ENCODE assay signal across 19 cellular contexts in the genomic region with DNA sequence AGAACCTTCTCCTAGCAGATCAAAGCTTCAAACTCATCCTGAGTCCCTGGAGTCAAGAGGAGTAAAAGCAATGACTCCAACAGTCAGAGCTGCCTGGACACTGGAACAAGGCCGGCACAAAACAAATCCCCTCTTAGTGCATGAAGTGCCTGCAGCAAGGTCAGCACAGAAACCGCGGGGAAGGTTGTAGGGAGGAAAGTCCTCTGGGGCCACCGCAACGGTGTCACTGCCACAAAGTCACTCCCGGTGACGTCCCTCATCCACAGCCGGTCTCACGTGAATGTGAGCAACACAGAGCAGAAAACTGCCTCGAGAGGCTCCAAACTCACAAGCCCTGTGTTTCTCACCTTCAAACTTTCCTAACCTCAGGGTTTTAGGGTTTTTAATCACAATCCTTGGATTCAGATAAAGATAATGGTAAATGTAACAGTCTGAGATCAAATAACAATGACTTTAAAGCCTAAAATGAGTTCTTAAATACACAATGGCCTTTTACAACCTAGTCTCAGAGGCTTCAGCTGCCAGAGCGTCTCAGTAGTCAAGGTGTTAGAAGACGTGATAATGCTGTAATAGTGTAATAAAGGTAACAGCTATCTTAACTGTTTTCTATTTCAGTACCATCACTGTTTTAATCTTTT.
DNase-seq lines count a peak whose midpoint lies in the region; ATAC-seq, FAIRE-seq and TF ChIP-seq lines count a peak whose summit lies in the region.
"Had no signal": no experiment of that assay in that cellular context is flagged by ENCODE, and none has a peak within 500 bp of the region (broad histone marks: within the 10 kb centered on the region; RNA-seq: fewer than 3 reads in every experiment).

No MANE protein-coding gene starts in this region.

- H3K4me2 ChIP-seq in osteoblast (ENCODE audit: insufficient read depth, low read length): no peak overlapping the region
- H3K4me2 ChIP-seq: A549 had no signal

- H3K4me3 ChIP-seq in heart left ventricle: no peak overlapping the region
- no peak overlapping the region for H3K4me3 ChIP-seq in osteoblast (ENCODE audit: insufficient read depth, low read length)
- H3K4me3 ChIP-seq: A549, MG63 had no signal

- no peak for TF ChIP-seq POLR2A in heart left ventricle (IDR thresholded peaks at IDR 0.05)

- H4K20me1 ChIP-seq in osteoblast (ENCODE audit: insufficient read depth, low read length): no peaks in the 10 kb centered on the region

- H3K36me3 ChIP-seq in heart left ventricle (peaks cover 0 to 83% (median 27%) of the 10 kb centered on the region in 9 donors), osteoblast (ENCODE audit: insufficient read depth, low read length) (peaks cover 41% of the 10 kb centered on the region)

- intact Hi-C loops in heart left ventricle (cut with DNase I): no loop called here

- peak in 3 of 5 donors; percentile 46 to 59 (median 51) for DNase-seq in heart left ventricle
- peak; percentile 29 for DNase-seq in retina
- DNase-seq in HuH-7 (ENCODE audit: low spot score): no peak
- no peak for DNase-seq in osteoblast (ENCODE audit: insufficient read length, low spot score, missing footprints)
- DNase-seq: CD4-positive, alpha-beta memory T cell; GF-D8; GOT3; Kasumi-1; MG63; NCI-H1048; NCI-H146; NCI-H2081 treated with DMSO at 0.1 percent for 48 hours; SHP77 treated with DMSO at 0.1 percent for 48 hours had no signal

- no peak for TF ChIP-seq CTCF in VCaP (conservative IDR thresholded peaks at IDR 0.05)
- TF ChIP-seq CTCF in heart left ventricle (IDR thresholded peaks at IDR 0.05): no peak
- no peak for TF ChIP-seq CTCF in osteoblast (IDR thresholded peaks at IDR 0.05; ENCODE audit: extremely low read depth, low read depth, low read length)

- H3K27me3 ChIP-seq in heart left ventricle (no peaks in the 10 kb centered on the region), osteoblast (ENCODE audit: insufficient read depth, low read length) (no peaks in the 10 kb centered on the region)
- H3K27me3 ChIP-seq: MG63 had no signal

- 45 to 74% (median 66%) methylated on average over 12 of the region's 12 CpGs for WGBS in heart left ventricle, 4 donors

- H2AFZ ChIP-seq in osteoblast (ENCODE audit: low read length): no peak overlapping the region

- FAIRE-seq in islet of Langerhans (lab: Jason Lieb, UNC): peak; percentile 92
- FAIRE-seq: A549 had no signal

- H3K27ac ChIP-seq in VCaP: peak overlapping the region; percentile 52; the same call in 1 of the 2 replicates
- H3K27ac ChIP-seq in heart left ventricle: peak overlapping the region in 5 of 12 donors; percentile 19 to 63 (median 30)
- H3K27ac ChIP-seq in osteoblast (ENCODE audit: low read depth, low read length): no peak overlapping the region
- H3K27ac ChIP-seq: A549 had no signal

- H3K4me1 ChIP-seq in heart left ventricle: peaks cover 0 to 12% (median 0%) of the 10 kb centered on the region in 12 donors
- H3K4me1 ChIP-seq in osteoblast (ENCODE audit: insufficient read depth, low read length): peaks cover 3% of the 10 kb centered on the region
- H3K4me1 ChIP-seq: A549 had no signal

- ATAC-seq in heart left ventricle (peak; percentile 60 to 86 (median 83)), GM21723 (IDR thresholded peaks at IDR 0.05; ENCODE audit: unreplicated experiment) (no peak)
- ATAC-seq: A549, HCT116, Panc1 had no signal

- H3K79me2 ChIP-seq in osteoblast (ENCODE audit: insufficient read depth, low read length): no peaks in the 10 kb centered on the region

- no peaks in the 10 kb centered on the region for H3K9me3 ChIP-seq in heart left ventricle
- H3K9me3 ChIP-seq in osteoblast (ENCODE audit: low read depth, low read length): no peaks in the 10 kb centered on the region
- H3K9me3 ChIP-seq: A549, MG63 had no signal

Comparison
In these comparisons a context has a peak if more than half of its experiments do, and no peak if none do; other contexts are left out.
1. DNase-seq: peak in heart left ventricle (3 of 5) and retina (single experiment); none in HuH-7 (single experiment) and osteoblast (single experiment).